1 cellular context compared by ENCODE assay signal in genomic region chr5:180670157-180670556, GRCh38.
TF ChIP-seq lines count a peak whose summit lies in the region.

No MANE protein-coding gene starts in this region.

TF ChIP-seq in K562, 482 proteins besides CTCF, POLR2A, EP300 and RAD21 (continues in another document):
- TF ChIP-seq TAF1 (IDR thresholded peaks at IDR 0.05; ENCODE audit: control insufficient read depth, extremely low read depth, insufficient read depth, low read length, severe bottlenecking) = no peak
- 0 out of 2 replicates have a peak, but pooled peaks have one; percentile 33 for TF ChIP-seq NFRKB (IDR thresholded peaks at IDR 0.05; ENCODE audit: low read depth)
- no peak for TF ChIP-seq ATF6 (CRISPR knock-in tag; IDR thresholded peaks at IDR 0.05)
- TF ChIP-seq E2F1 (CRISPR knock-in tag; IDR thresholded peaks at IDR 0.05) = no peak
- no peak for TF ChIP-seq CBX3 (IDR thresholded peaks at IDR 0.05; ENCODE audit: borderline replicate concordance in 1 of 2, low read length in 2 of 2)
- TF ChIP-seq MCM7 (IDR thresholded peaks at IDR 0.05) = no peak
- TF ChIP-seq KLF10 (CRISPR knock-in tag; IDR thresholded peaks at IDR 0.05) = no peak
- TF ChIP-seq ARID4B (CRISPR knock-in tag; IDR thresholded peaks at IDR 0.05) = no peak
- no peak for TF ChIP-seq POLR2G (IDR thresholded peaks at IDR 0.05; ENCODE audit: low read depth, low read length)
- TF ChIP-seq ARID3A (IDR thresholded peaks at IDR 0.05; ENCODE audit: borderline replicate concordance, low read depth, low read length) = no peak
- no peak for TF ChIP-seq ZNF507 (tag; conservative IDR thresholded peaks at IDR 0.05)
- no peak for TF ChIP-seq ZBED1 (IDR thresholded peaks at IDR 0.05)
- TF ChIP-seq CEBPG (CRISPR knock-in tag; IDR thresholded peaks at IDR 0.05) = no peak
- TF ChIP-seq CEBPG (tag; conservative IDR thresholded peaks at IDR 0.05 in 1 of 2, IDR thresholded peaks at IDR 0.05 in 1 of 2) = no peak
- TF ChIP-seq GABPB2 (CRISPR knock-in tag; conservative IDR thresholded peaks at IDR 0.05) = no peak
- TF ChIP-seq BRD4 (IDR thresholded peaks at IDR 0.05) = no peak
- peak; percentile 1; the same call in 1 of the 2 replicates for TF ChIP-seq MAX (CRISPR knock-in tag; IDR thresholded peaks at IDR 0.05)
- TF ChIP-seq HES1 (IDR thresholded peaks at IDR 0.05; ENCODE audit: low read depth) = no peak
- no peak for TF ChIP-seq PHTF2 (CRISPR knock-in tag; IDR thresholded peaks at IDR 0.05)
- TF ChIP-seq HDGF (IDR thresholded peaks at IDR 0.05) = no peak
- peak; percentile 77; the same call in 1 of the 2 replicates for TF ChIP-seq SMARCA5 (IDR thresholded peaks at IDR 0.05)
- TF ChIP-seq HMBOX1 (IDR thresholded peaks at IDR 0.05) = no peak
- no peak for TF ChIP-seq E2F5 (CRISPR knock-in tag; IDR thresholded peaks at IDR 0.05)
- no peak for TF ChIP-seq KDM1A (IDR thresholded peaks at IDR 0.05)
- TF ChIP-seq SFPQ (IDR thresholded peaks at IDR 0.05; ENCODE audit: low read depth, low read length) = no peak
- no peak for TF ChIP-seq MXI1 (IDR thresholded peaks at IDR 0.05; ENCODE audit: low read depth, low read length)
- no peak for TF ChIP-seq SP1 (CRISPR knock-in tag; IDR thresholded peaks at IDR 0.05)
- TF ChIP-seq CSDE1 (IDR thresholded peaks at IDR 0.05) = 0 out of 4 replicates have a peak, but pooled peaks of 1 of the 2 experiments have one; percentile 29
- TF ChIP-seq CHD1 (IDR thresholded peaks at IDR 0.05; ENCODE audit: low read length) = no peak
- TF ChIP-seq ZNF449 (CRISPR knock-in tag; IDR thresholded peaks at IDR 0.05) = no peak
- TF ChIP-seq ZNF124 (CRISPR knock-in tag; IDR thresholded peaks at IDR 0.05) = no peak
- no peak for TF ChIP-seq POU5F1 (IDR thresholded peaks at IDR 0.05; ENCODE audit: borderline replicate concordance, low read depth, low read length, partially characterized antibody)
- TF ChIP-seq GTF3C2 (IDR thresholded peaks at IDR 0.05; ENCODE audit: borderline replicate concordance, extremely low read depth, insufficient read length) = no peak
- TF ChIP-seq CCAR2 (IDR thresholded peaks at IDR 0.05; ENCODE audit: low read depth, low read length) = no peak
- TF ChIP-seq PURB (CRISPR knock-in tag; IDR thresholded peaks at IDR 0.05; ENCODE audit: low read depth) = no peak
- no peak for TF ChIP-seq IRF2 (CRISPR knock-in tag; IDR thresholded peaks at IDR 0.05)
- no peak for TF ChIP-seq SAFB2 (IDR thresholded peaks at IDR 0.05; ENCODE audit: borderline replicate concordance, low read depth, low read length, severe bottlenecking)
